Comparison of ENCODE assay signal across 18 cellular contexts in genomic region chr3:43362183-43362582, GRCh38.
DNase-seq lines count a peak whose midpoint lies in the region; ATAC-seq and TF ChIP-seq lines count a peak whose summit lies in the region.
"Had no signal": no experiment of that assay in that cellular context is flagged by ENCODE, and none has a peak within 500 bp of the region (broad histone marks: within the 10 kb centered on the region; RNA-seq: fewer than 3 reads in every experiment).

No MANE protein-coding gene starts in this region.

- H3K27ac ChIP-seq in HEK293 (ENCODE audit: extremely low read depth, low read depth, low read length) (no peak overlapping the region), esophagus muscularis mucosa (replicated peaks in 1 of 4) (no peak overlapping the region)
- H3K27ac ChIP-seq: 22Rv1 had no signal

- H3K4me3 ChIP-seq in HEK293 (ENCODE audit: low read depth, low read length): no peak overlapping the region
- no peak overlapping the region for H3K4me3 ChIP-seq in esophagus muscularis mucosa
- H3K4me3 ChIP-seq: HAP-1 had no signal

- TF ChIP-seq CTCF in HEK293 (tag by site-specific recombination; IDR thresholded peaks at IDR 0.05): no peak
- no peak for TF ChIP-seq CTCF in esophagus muscularis mucosa (IDR thresholded peaks at IDR 0.05)

- CTCF ChIA-PET in activated CD4-positive, alpha-beta T cell treated with anti-CD3 and anti-CD28 coated beads, Interleukin-2, amount 10 ng/mL, durations not matched to agents 7 days and 5 days (lab: Charles Lee): interaction anchor here (0.9 kb wide), 1 partner anchor 14 kb away, joined by 3 read pairs; no protein-coding TSS in a partner anchor
- CTCF ChIA-PET in HEK293 (lab: Yijun Ruan, JAX): no interaction called here

- H3K9me3 Mint-ChIP-seq in activated CD4-positive, alpha-beta T cell treated with anti-CD3 and anti-CD28 coated beads, Interleukin-2, amount 10 ng/mL, durations not matched to agents 7 days and 5 days: peaks cover 9% of the 10 kb centered on the region
- H3K9me3 Mint-ChIP-seq in naive thymus-derived CD8-positive, alpha-beta T cell: peaks cover 0 to 15% (median 8%) of the 10 kb centered on the region in 9 donors
- H3K9me3 Mint-ChIP-seq: HFFc6 had no signal

- no peak for TF ChIP-seq EP300 in esophagus muscularis mucosa (IDR thresholded peaks at IDR 0.05)

- H3K27ac Mint-ChIP-seq in activated CD4-positive, alpha-beta T cell treated with anti-CD3 and anti-CD28 coated beads, Interleukin-2, amount 10 ng/mL, durations not matched to agents 7 days and 5 days: peak overlapping the region; percentile 19
- H3K27ac Mint-ChIP-seq in naive thymus-derived CD8-positive, alpha-beta T cell: peak overlapping the region in 6 of 10 donors; percentile 18 to 81 (median 48)
- H3K27ac Mint-ChIP-seq: CD8-positive, alpha-beta T cell; HFFc6 had no signal

- H3K36me3 Mint-ChIP-seq in activated CD4-positive, alpha-beta T cell treated with anti-CD3 and anti-CD28 coated beads, Interleukin-2, amount 10 ng/mL, durations not matched to agents 7 days and 5 days (ENCODE audit: low read depth): peaks cover 6% of the 10 kb centered on the region
- peaks cover 0 to 6% (median 5%) of the 10 kb centered on the region in 3 donors for H3K36me3 Mint-ChIP-seq in naive thymus-derived CD8-positive, alpha-beta T cell

- no peaks in the 10 kb centered on the region for H3K4me1 Mint-ChIP-seq in activated CD4-positive, alpha-beta T cell treated with anti-CD3 and anti-CD28 coated beads, Interleukin-2, amount 10 ng/mL, durations not matched to agents 7 days and 5 days
- H3K4me1 Mint-ChIP-seq in naive thymus-derived CD8-positive, alpha-beta T cell: peaks cover 0 to 31% (median 16%) of the 10 kb centered on the region in 4 donors
- H3K4me1 Mint-ChIP-seq: CD14-positive monocyte had no signal

- H3K9me3 ChIP-seq in HEK293 (ENCODE audit: control insufficient read depth, insufficient read depth, low read depth, low read length) (no peaks in the 10 kb centered on the region), esophagus muscularis mucosa (no peaks in the 10 kb centered on the region)
- H3K9me3 ChIP-seq: HAP-1 had no signal

- DNase-seq in activated CD4-positive, alpha-beta T cell treated with anti-CD3 and anti-CD28 coated beads, Interleukin-2, amount 10 ng/mL, durations not matched to agents 7 days and 5 days: no peak
- no peak for DNase-seq in activated CD4-positive, alpha-beta T cell treated with anti-CD3 and anti-CD28 coated beads for 48 hours
- DNase-seq in esophagus muscularis mucosa (ENCODE audit: extremely low spot score) (peak; percentile 86), hypothalamus (lab: John Stamatoyannopoulos, UW) (no peak)
- no peak for DNase-seq in naive thymus-derived CD8-positive, alpha-beta T cell
- DNase-seq in central memory CD4-positive, alpha-beta T cell: no peak
- DNase-seq in effector CD8-positive, alpha-beta T cell (lab: John Stamatoyannopoulos, UW): no peak
- DNase-seq: CD8-positive, alpha-beta T cell; COR-L47; DMS153; DMS79 treated with DMSO at 0.1 percent for 48 hours; EL; GOT3; HFFc6 had no signal

- no peak for TF ChIP-seq POLR2A in esophagus muscularis mucosa (IDR thresholded peaks at IDR 0.05; ENCODE audit: low read depth)

- intact Hi-C loops in esophagus muscularis mucosa (cut with DNase I): no loop called here

- no peaks in the 10 kb centered on the region for H3K27me3 Mint-ChIP-seq in activated CD4-positive, alpha-beta T cell treated with anti-CD3 and anti-CD28 coated beads, Interleukin-2, amount 10 ng/mL, durations not matched to agents 7 days and 5 days
- H3K27me3 Mint-ChIP-seq in naive thymus-derived CD8-positive, alpha-beta T cell: no peaks in the 10 kb centered on the region

- no peaks in the 10 kb centered on the region for H3K4me1 ChIP-seq in HEK293 (ENCODE audit: control insufficient read depth, insufficient read depth, low read length)
- peaks cover 10 to 23% (median 19%) of the 10 kb centered on the region in 4 donors for H3K4me1 ChIP-seq in esophagus muscularis mucosa
- H3K4me1 ChIP-seq: HAP-1 had no signal

- no peak for ATAC-seq in naive thymus-derived CD8-positive, alpha-beta T cell
- ATAC-seq: CD8-positive, alpha-beta T cell had no signal

- peaks cover 0 to 8% of the 10 kb centered on the region in 2 experiments; a peak in 1 of 3 replicates for H3K36me3 ChIP-seq in HEK293 (ENCODE audit: control insufficient read depth in 2 of 2, insufficient read depth in 1 of 2, low read length in 2 of 2)
- H3K36me3 ChIP-seq in esophagus muscularis mucosa: peaks cover 0 to 17% (median 5%) of the 10 kb centered on the region in 4 donors
- H3K36me3 ChIP-seq: HAP-1 had no signal

- no peaks in the 10 kb centered on the region for H3K27me3 ChIP-seq in esophagus muscularis mucosa

- H3K4me3 Mint-ChIP-seq in activated CD4-positive, alpha-beta T cell treated with anti-CD3 and anti-CD28 coated beads, Interleukin-2, amount 10 ng/mL, durations not matched to agents 7 days and 5 days: no peak overlapping the region
- no peak overlapping the region for H3K4me3 Mint-ChIP-seq in naive thymus-derived CD8-positive, alpha-beta T cell
- H3K4me3 Mint-ChIP-seq: CD14-positive monocyte; CD8-positive, alpha-beta T cell; HFFc6 had no signal

- POLR2A ChIA-PET in activated CD4-positive, alpha-beta T cell treated with anti-CD3 and anti-CD28 coated beads, Interleukin-2, amount 10 ng/mL, durations not matched to agents 7 days and 5 days (lab: Charles Lee): no interaction called here
- POLR2A ChIA-PET in HEK293 (lab: Yijun Ruan, JAX): no interaction called here
- POLR2A ChIA-PET in naive thymus-derived CD8-positive, alpha-beta T cell (lab: Charles Lee): interaction anchor here (2.4 kb wide), 1 partner anchor 15 kb away, joined by 11 read pairs; no protein-coding TSS in a partner anchor

- WGBS in esophagus muscularis mucosa: 100% methylated on average over 2 of the region's 4 CpGs

TF ChIP-seq in HEK293, 187 proteins besides CTCF, POLR2A, EP300 and RAD21:
- peak; percentile 58 for TF ChIP-seq ZIC2 (tag by site-specific recombination; IDR thresholded peaks at IDR 0.05)
- peak; percentile 49; the same call in 1 of the 2 replicates for TF ChIP-seq ZBTB20 (tag by site-specific recombination; IDR thresholded peaks at IDR 0.05)
- TF ChIP-seq ZNF335 (tag by site-specific recombination; conservative IDR thresholded peaks at IDR 0.05): no peak
